In the genomic region with DNA sequence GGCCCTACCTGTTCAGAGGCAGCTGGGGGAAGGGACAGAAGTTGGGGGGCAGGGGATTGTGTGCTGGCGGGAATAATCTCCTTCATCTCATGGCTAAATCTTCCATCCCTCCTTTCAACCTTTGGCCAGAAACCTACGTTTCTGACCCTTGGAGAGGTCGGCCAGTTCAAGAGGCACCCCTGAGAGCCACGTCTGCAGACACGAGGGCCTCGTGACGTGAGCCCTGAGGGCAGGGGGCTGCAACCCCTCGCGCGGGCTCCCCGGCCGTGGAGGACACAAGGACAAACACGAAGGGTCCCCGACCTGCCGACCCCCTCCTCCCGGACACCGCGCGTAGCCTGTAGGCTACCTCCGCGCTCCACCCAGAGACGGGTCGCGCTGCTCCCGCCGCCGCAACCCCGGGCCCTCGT, we compare ENCODE assay signal across 1 cellular context.
A peak's percentile ranks its signal among the peaks of the same experiment; 100 is the strongest.
TF ChIP-seq lines count a peak whose summit lies in the region.

No MANE protein-coding gene starts in this region.

TF ChIP-seq in HepG2, 621 proteins besides CTCF, POLR2A, EP300 and RAD21 (continued from another document):
- TF ChIP-seq RERE (CRISPR knock-in tag; IDR thresholded peaks at IDR 0.05; ENCODE audit: low read depth) (no peak), BORCS8-MEF2B (CRISPR knock-in tag; IDR thresholded peaks at IDR 0.05) (no peak), ZNF737 (CRISPR knock-in tag; IDR thresholded peaks at IDR 0.05; ENCODE audit: borderline replicate concordance) (no peak), MTA1 (CRISPR knock-in tag; IDR thresholded peaks at IDR 0.05; ENCODE audit: borderline replicate concordance) (peak; percentile 80; the same call in 1 of the 2 replicates), ZNF253 (CRISPR knock-in tag; IDR thresholded peaks at IDR 0.05; ENCODE audit: borderline replicate concordance) (no peak), ZNF451 (CRISPR knock-in tag; IDR thresholded peaks at IDR 0.05) (no peak), MXI1 (IDR thresholded peaks at IDR 0.05; ENCODE audit: borderline replicate concordance, low read depth, low read length) (no peak), PRDM4 (CRISPR knock-in tag; IDR thresholded peaks at IDR 0.05; ENCODE audit: borderline replicate concordance) (no peak), DPF2 (CRISPR knock-in tag; IDR thresholded peaks at IDR 0.05; ENCODE audit: borderline replicate concordance, low read depth) (0 out of 2 replicates have a peak, but pooled peaks have one; percentile 13), MAZ (IDR thresholded peaks at IDR 0.05; ENCODE audit: borderline replicate concordance, low read depth, low read length) (no peak), MAZ (CRISPR knock-in tag; IDR thresholded peaks at IDR 0.05; ENCODE audit: low read depth) (no peak), ZFP41 (CRISPR knock-in tag; IDR thresholded peaks at IDR 0.05; ENCODE audit: borderline replicate concordance) (no peak), NFE2L2 (IDR thresholded peaks at IDR 0.05; ENCODE audit: low read length) (no peak), TBX3 (IDR thresholded peaks at IDR 0.05; ENCODE audit: borderline replicate concordance) (no peak), ZFX (CRISPR knock-in tag; IDR thresholded peaks at IDR 0.05; ENCODE audit: low read depth) (no peak), ZNF430 (CRISPR knock-in tag; IDR thresholded peaks at IDR 0.05) (no peak), SMARCE1 (IDR thresholded peaks at IDR 0.05; ENCODE audit: borderline replicate concordance) (no peak), HDAC2 (CRISPR knock-in tag; IDR thresholded peaks at IDR 0.05) (no peak), TMF1 (CRISPR knock-in tag; IDR thresholded peaks at IDR 0.05; ENCODE audit: low read depth) (no peak), ARNT (IDR thresholded peaks at IDR 0.05) (no peak), TCF7L2 (IDR thresholded peaks at IDR 0.05; ENCODE audit: low read depth, low read length) (no peak), NFKBIZ (CRISPR knock-in tag; IDR thresholded peaks at IDR 0.05) (no peak), EZH2 (conservative IDR thresholded peaks at IDR 0.05; ENCODE audit: low read depth, low read length) (no peak), ZNF629 (CRISPR knock-in tag; conservative IDR thresholded peaks at IDR 0.05) (no peak), JUNB (CRISPR knock-in tag; IDR thresholded peaks at IDR 0.05; ENCODE audit: borderline replicate concordance) (no peak), SAP130 (CRISPR knock-in tag; IDR thresholded peaks at IDR 0.05; ENCODE audit: low read depth) (no peak), ESRRA (CRISPR knock-in tag; IDR thresholded peaks at IDR 0.05; ENCODE audit: low read depth) (no peak), ZSCAN9 (CRISPR knock-in tag; IDR thresholded peaks at IDR 0.05; ENCODE audit: borderline replicate concordance) (no peak), PAX8 (CRISPR knock-in tag; IDR thresholded peaks at IDR 0.05; ENCODE audit: borderline replicate concordance) (peak; percentile 76; the same call in 1 of the 2 replicates), ZEB1 (IDR thresholded peaks at IDR 0.05; ENCODE audit: insufficient replicate concordance, low read depth) (no peak), ZNF501 (CRISPR knock-in tag; IDR thresholded peaks at IDR 0.05) (peak; percentile 82; the same call in 1 of the 2 replicates), ZNF788 (CRISPR knock-in tag; IDR thresholded peaks at IDR 0.05; ENCODE audit: borderline replicate concordance) (0 out of 2 replicates have a peak, but pooled peaks have one; percentile 15), ZNF761 (CRISPR knock-in tag; conservative IDR thresholded peaks at IDR 0.05) (peak; percentile 90; the same call in 1 of the 2 replicates), NR1H2 (CRISPR knock-in tag; IDR thresholded peaks at IDR 0.05; ENCODE audit: borderline replicate concordance, low read depth) (no peak), ELF3 (CRISPR knock-in tag; IDR thresholded peaks at IDR 0.05) (no peak), ZBTB4 (CRISPR knock-in tag; IDR thresholded peaks at IDR 0.05; ENCODE audit: borderline replicate concordance) (no peak), KLF15 (CRISPR knock-in tag; IDR thresholded peaks at IDR 0.05; ENCODE audit: borderline replicate concordance) (no peak), MIER3 (CRISPR knock-in tag; IDR thresholded peaks at IDR 0.05; ENCODE audit: borderline replicate concordance) (no peak), ZBTB1 (CRISPR knock-in tag; IDR thresholded peaks at IDR 0.05; ENCODE audit: borderline replicate concordance) (no peak), THAP8 (CRISPR knock-in tag; IDR thresholded peaks at IDR 0.05; ENCODE audit: borderline replicate concordance) (peak; percentile 89; the same call in 1 of the 2 replicates)
- TF ChIP-seq, protein P1, sequence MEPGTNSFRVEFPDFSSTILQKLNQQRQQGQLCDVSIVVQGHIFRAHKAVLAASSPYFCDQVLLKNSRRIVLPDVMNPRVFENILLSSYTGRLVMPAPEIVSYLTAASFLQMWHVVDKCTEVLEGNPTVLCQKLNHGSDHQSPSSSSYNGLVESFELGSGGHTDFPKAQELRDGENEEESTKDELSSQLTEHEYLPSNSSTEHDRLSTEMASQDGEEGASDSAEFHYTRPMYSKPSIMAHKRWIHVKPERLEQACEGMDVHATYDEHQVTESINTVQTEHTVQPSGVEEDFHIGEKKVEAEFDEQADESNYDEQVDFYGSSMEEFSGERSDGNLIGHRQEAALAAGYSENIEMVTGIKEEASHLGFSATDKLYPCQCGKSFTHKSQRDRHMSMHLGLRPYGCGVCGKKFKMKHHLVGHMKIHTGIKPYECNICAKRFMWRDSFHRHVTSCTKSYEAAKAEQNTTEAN (CRISPR knock-in tag; conservative IDR thresholded peaks at IDR 0.05) = no peak
